In genomic region chr9:35057271-35057620, GRCh38 we compare ENCODE assay signal across 17 cellular contexts. TPM values are rescaled to one million over a fixed set of nuclear protein-coding genes. Genes with fewer than 3 reads are reported as not detected.
DNase-seq lines count a peak whose midpoint lies in the region; ATAC-seq, FAIRE-seq and TF ChIP-seq lines count a peak whose summit lies in the region.
"Had no signal": no experiment of that assay in that cellular context is flagged by ENCODE, and none has a peak within 500 bp of the region (broad histone marks: within the 10 kb centered on the region; RNA-seq: fewer than 3 reads in every experiment).

No MANE protein-coding gene starts in this region.

- H3K4me3 ChIP-seq in A549 (no peak overlapping the region), astrocyte (ENCODE audit: insufficient read depth, low read depth, low read length) (no peak overlapping the region)

- peaks cover 75% of the 10 kb centered on the region for H3K36me3 Mint-ChIP-seq in activated CD4-positive, alpha-beta T cell treated with anti-CD3 and anti-CD28 coated beads, Interleukin-2, amount 10 ng/mL, durations not matched to agents 7 days and 5 days (ENCODE audit: low read depth)
- peaks cover 80% of the 10 kb centered on the region for H3K36me3 Mint-ChIP-seq in activated CD4-positive, alpha-beta T cell treated with anti-CD3 and anti-CD28 coated beads for 36 hours (ENCODE audit: low read depth)
- peaks cover 51% of the 10 kb centered on the region for H3K36me3 Mint-ChIP-seq in astrocyte (ENCODE audit: low read depth, unreplicated experiment)

- intact Hi-C loops in activated CD4-positive, alpha-beta T cell treated with anti-CD3 and anti-CD28 coated beads for 36 hours (cut with DNase I, micrococcal nuclease) = no loop called here

- DNase-seq in activated CD4-positive, alpha-beta T cell treated with anti-CD3 and anti-CD28 coated beads, Interleukin-2, amount 10 ng/mL, durations not matched to agents 7 days and 5 days = no peak
- DNase-seq in activated CD4-positive, alpha-beta T cell treated with anti-CD3 and anti-CD28 coated beads for 36 hours = no peak
- DNase-seq in A549 (ENCODE audit: low read depth in 1 of 2, low spot score in 1 of 2) (no peak), astrocyte (ENCODE audit: low read depth) (no peak), NCI-H187 treated with DMSO at 0.1 percent for 48 hours (lab: John Stamatoyannopoulos, UW) (no peak), NCI-H1417 (lab: John Stamatoyannopoulos, UW) (no peak)
- DNase-seq: C1 segment of cervical spinal cord, COR-L47, H7, MM.1S, NCI-H1105 treated with DMSO at 0.1 percent for 48 hours, NCI-H1930, NCI-H2171, NCI-H446 treated with DMSO at 0.1 percent for 48 hours, NCI-H748 treated with DMSO at 0.1 percent for 48 hours, PC-3 had no signal

- H3K4me1 ChIP-seq in A549 = no peaks in the 10 kb centered on the region
- H3K4me1 ChIP-seq in astrocyte (ENCODE audit: insufficient read depth, low read length) = no peaks in the 10 kb centered on the region

- POLR2A ChIA-PET in activated CD4-positive, alpha-beta T cell treated with anti-CD3 and anti-CD28 coated beads, Interleukin-2, amount 10 ng/mL, durations not matched to agents 7 days and 5 days (lab: Charles Lee) = no interaction called here
- POLR2A ChIA-PET in activated CD4-positive, alpha-beta T cell treated with anti-CD3 and anti-CD28 coated beads for 36 hours (lab: Charles Lee) = interaction anchor here (1.2 to 1.5 kb wide), 2 partner anchors 14 to 15 kb away, joined by 3 to 11 read pairs; partner anchors contain the start of gene VCP
- POLR2A ChIA-PET in A549 (lab: Yijun Ruan, JAX) = interaction anchor here (3.4 kb wide), 1 partner anchor 15 kb away, joined by 16 read pairs; the partner anchor contains the start of gene VCP

- FAIRE-seq in A549 (lab: Jason Lieb, UNC) (no peak), astrocyte (lab: Jason Lieb, UNC) (no peak)

- no peak overlapping the region for H2AFZ ChIP-seq in astrocyte (ENCODE audit: low read depth, low read length)

- no peaks in the 10 kb centered on the region for H3K4me1 Mint-ChIP-seq in activated CD4-positive, alpha-beta T cell treated with anti-CD3 and anti-CD28 coated beads, Interleukin-2, amount 10 ng/mL, durations not matched to agents 7 days and 5 days
- no peaks in the 10 kb centered on the region for H3K4me1 Mint-ChIP-seq in activated CD4-positive, alpha-beta T cell treated with anti-CD3 and anti-CD28 coated beads for 36 hours
- H3K4me1 Mint-ChIP-seq in astrocyte (ENCODE audit: low read depth, unreplicated experiment) = no peaks in the 10 kb centered on the region

- peak overlapping the region; percentile 52 for H3K27ac Mint-ChIP-seq in activated CD4-positive, alpha-beta T cell treated with anti-CD3 and anti-CD28 coated beads, Interleukin-2, amount 10 ng/mL, durations not matched to agents 7 days and 5 days
- no peak overlapping the region for H3K27ac Mint-ChIP-seq in activated CD4-positive, alpha-beta T cell treated with anti-CD3 and anti-CD28 coated beads for 36 hours
- peak overlapping the region; percentile 41 for H3K27ac Mint-ChIP-seq in astrocyte (ENCODE audit: unreplicated experiment)

- TF ChIP-seq EP300 in A549 (IDR thresholded peaks at IDR 0.05) = no peak

- CTCF ChIA-PET in activated CD4-positive, alpha-beta T cell treated with anti-CD3 and anti-CD28 coated beads, Interleukin-2, amount 10 ng/mL, durations not matched to agents 7 days and 5 days (lab: Charles Lee) = no interaction called here
- CTCF ChIA-PET in activated CD4-positive, alpha-beta T cell treated with anti-CD3 and anti-CD28 coated beads for 36 hours (lab: Charles Lee) = interaction anchor here (0.8 kb wide), 1 partner anchor 158 kb away, joined by 3 read pairs; no protein-coding TSS in a partner anchor
- CTCF ChIA-PET in A549 (lab: Yijun Ruan, JAX) = interaction anchor here (1.1 to 1.6 kb wide), 3 partner anchors 13 to 158 kb away, joined by 3 to 8 read pairs (median 4); partner anchors contain the start of gene VCP

- TF ChIP-seq RAD21 in A549 (conservative IDR thresholded peaks at IDR 0.05 in 1 of 2, IDR thresholded peaks at IDR 0.05 in 1 of 2) = no peak

- 94% methylated on average over 8 of the region's 8 CpGs for WGBS in A549 (ENCODE audit: missing lambda C conversion rate)

- peaks cover 48% of the 10 kb centered on the region for H3K79me2 ChIP-seq in astrocyte (ENCODE audit: insufficient read depth, low read length)

- no peaks in the 10 kb centered on the region for H3K27me3 Mint-ChIP-seq in activated CD4-positive, alpha-beta T cell treated with anti-CD3 and anti-CD28 coated beads, Interleukin-2, amount 10 ng/mL, durations not matched to agents 7 days and 5 days
- no peaks in the 10 kb centered on the region for H3K27me3 Mint-ChIP-seq in activated CD4-positive, alpha-beta T cell treated with anti-CD3 and anti-CD28 coated beads for 36 hours
- H3K27me3 Mint-ChIP-seq in astrocyte (ENCODE audit: low read depth, unreplicated experiment) = no peaks in the 10 kb centered on the region

- H3K27ac ChIP-seq in A549 (no peak overlapping the region), astrocyte (ENCODE audit: low read depth, low read length) (no peak overlapping the region)
- H3K27ac ChIP-seq: KMS-11 had no signal

- H3K4me3 Mint-ChIP-seq in activated CD4-positive, alpha-beta T cell treated with anti-CD3 and anti-CD28 coated beads, Interleukin-2, amount 10 ng/mL, durations not matched to agents 7 days and 5 days = no peak overlapping the region
- H3K4me3 Mint-ChIP-seq in activated CD4-positive, alpha-beta T cell treated with anti-CD3 and anti-CD28 coated beads for 36 hours = no peak overlapping the region
- no peak overlapping the region for H3K4me3 Mint-ChIP-seq in astrocyte (ENCODE audit: unreplicated experiment)

- H3K4me2 ChIP-seq in A549 (no peak overlapping the region), astrocyte (ENCODE audit: low read length) (no peak overlapping the region)
- H3K4me2 ChIP-seq: KMS-11 had no signal

- H3K27me3 ChIP-seq in astrocyte (ENCODE audit: insufficient read depth, low read length) = no peaks in the 10 kb centered on the region

- TF ChIP-seq POLR2A in A549 (IDR thresholded peaks at IDR 0.05; ENCODE audit: low read length) = no peak

- TF ChIP-seq CTCF in A549 (IDR thresholded peaks at IDR 0.05) (no peak), astrocyte (IDR thresholded peaks at IDR 0.05; ENCODE audit: insufficient read depth, low read depth, low read length) (no peak)

- H3K9me3 Mint-ChIP-seq in activated CD4-positive, alpha-beta T cell treated with anti-CD3 and anti-CD28 coated beads, Interleukin-2, amount 10 ng/mL, durations not matched to agents 7 days and 5 days = no peaks in the 10 kb centered on the region
- H3K9me3 Mint-ChIP-seq in activated CD4-positive, alpha-beta T cell treated with anti-CD3 and anti-CD28 coated beads for 36 hours (ENCODE audit: low read depth) = no peaks in the 10 kb centered on the region
- no peaks in the 10 kb centered on the region for H3K9me3 Mint-ChIP-seq in astrocyte (ENCODE audit: unreplicated experiment)

- H4K20me1 ChIP-seq in astrocyte (ENCODE audit: insufficient read depth, low read length) = peaks cover 93% of the 10 kb centered on the region

- H3K36me3 ChIP-seq in astrocyte (ENCODE audit: insufficient read depth, low read length) = peaks cover 82% of the 10 kb centered on the region

- H3K9me3 ChIP-seq in A549 (no peaks in the 10 kb centered on the region), astrocyte (ENCODE audit: insufficient read depth, low read depth, low read length) (no peaks in the 10 kb centered on the region)

- H3K9ac ChIP-seq in astrocyte (ENCODE audit: low read length) = no peak overlapping the region
- H3K9ac ChIP-seq: KMS-11 had no signal

- no peak for ATAC-seq in activated CD4-positive, alpha-beta T cell treated with anti-CD3 and anti-CD28 coated beads for 36 hours
- ATAC-seq in A549 = no peak
- ATAC-seq: PC-3 had no signal

RNA-seq across cellular contexts. Expression of gene VCP, which starts 15.2 kb away (rescaled TPM):
- 100 to 1,000 TPM; 189 to 238 TPM for total RNA-seq in activated CD4-positive, alpha-beta T cell treated with anti-CD3 and anti-CD28 coated beads, Interleukin-2, amount 10 ng/mL, durations not matched to agents 7 days and 5 days
- 100 to 1,000 TPM; 261 to 268 TPM for total RNA-seq in activated CD4-positive, alpha-beta T cell treated with anti-CD3 and anti-CD28 coated beads for 36 hours
- polyA plus RNA-seq in A549 (2011; rRNA removed) (428 and 543 TPM in 2 replicates), A549 (2017; fragmentation: RNase III; extraction: RNeasy Plus Mini Kit Qiagen cat#74134 plus additional on column Dnase treatment) (376 to 390 TPM (median 380 TPM) in 3 replicates)
- 274 and 325 TPM in 2 replicates for polyA plus RNA-seq in A549 (2012; cell fraction: cytosol; rRNA removed)
- polyA plus RNA-seq in A549 (2012; cell fraction: nucleus; rRNA removed) = 613 and 632 TPM in 2 replicates
- 597 and 682 TPM in 2 replicates for polyA minus RNA-seq in A549 (2011; rRNA and poly(A)+ RNA removed)
- 366 and 390 TPM in 2 replicates for total RNA-seq in astrocyte

RNA-seq across cellular contexts. Expression of gene FANCG, which starts 22.5 kb away (rescaled TPM):
- 100 to 1,000 TPM; 117 to 123 TPM for total RNA-seq in activated CD4-positive, alpha-beta T cell treated with anti-CD3 and anti-CD28 coated beads, Interleukin-2, amount 10 ng/mL, durations not matched to agents 7 days and 5 days
- total RNA-seq in activated CD4-positive, alpha-beta T cell treated with anti-CD3 and anti-CD28 coated beads for 36 hours = 10 to 100 TPM; 92.8 to 93.4 TPM
- polyA plus RNA-seq in A549 (2011; rRNA removed) = 34.9 and 39.7 TPM in 2 replicates
- polyA plus RNA-seq in A549 (2012; cell fraction: cytosol; rRNA removed) = 42.2 and 47.5 TPM in 2 replicates
- 132 and 165 TPM in 2 replicates for polyA plus RNA-seq in A549 (2012; cell fraction: nucleus; rRNA removed)
- 50.3 to 53.5 TPM (median 53.5 TPM) in 3 replicates for polyA plus RNA-seq in A549 (2017; fragmentation: RNase III; extraction: RNeasy Plus Mini Kit Qiagen cat#74134 plus additional on column Dnase treatment)
- polyA minus RNA-seq in A549 (2011; rRNA and poly(A)+ RNA removed) = 37.3 and 38.6 TPM in 2 replicates
- 11.0 and 14.1 TPM in 2 replicates for total RNA-seq in astrocyte

RNA-seq across cellular contexts. Expression of gene PIGO, which starts 39.1 kb away (rescaled TPM):
- 10 to 100 TPM; 22.0 to 29.0 TPM for total RNA-seq in activated CD4-positive, alpha-beta T cell treated with anti-CD3 and anti-CD28 coated beads, Interleukin-2, amount 10 ng/mL, durations not matched to agents 7 days and 5 days
- total RNA-seq in activated CD4-positive, alpha-beta T cell treated with anti-CD3 and anti-CD28 coated beads for 36 hours = 10 to 100 TPM; 21.0 to 27.2 TPM
- polyA plus RNA-seq in A549 (2011; rRNA removed) (50.4 and 60.0 TPM in 2 replicates), A549 (2017; fragmentation: RNase III; extraction: RNeasy Plus Mini Kit Qiagen cat#74134 plus additional on column Dnase treatment) (39.6 to 47.0 TPM (median 45.3 TPM) in 3 replicates)
- 33.9 and 43.3 TPM in 2 replicates for polyA plus RNA-seq in A549 (2012; cell fraction: cytosol; rRNA removed)
- polyA plus RNA-seq in A549 (2012; cell fraction: nucleus; rRNA removed) = 92.6 and 98.6 TPM in 2 replicates
- 67.2 and 75.7 TPM in 2 replicates for polyA minus RNA-seq in A549 (2011; rRNA and poly(A)+ RNA removed)
- 19.7 and 20.8 TPM in 2 replicates for total RNA-seq in astrocyte

RNA-seq across cellular contexts. Expression of gene STOML2, which starts 45.7 kb away (rescaled TPM):
- total RNA-seq in activated CD4-positive, alpha-beta T cell treated with anti-CD3 and anti-CD28 coated beads, Interleukin-2, amount 10 ng/mL, durations not matched to agents 7 days and 5 days = 100 to 1,000 TPM; 104 to 108 TPM
- total RNA-seq in activated CD4-positive, alpha-beta T cell treated with anti-CD3 and anti-CD28 coated beads for 36 hours = 100 to 1,000 TPM; 169 to 201 TPM
- polyA plus RNA-seq in A549 (2011; rRNA removed) = 196 and 230 TPM in 2 replicates
- polyA plus RNA-seq in A549 (2012; cell fraction: cytosol; rRNA removed) = 405 and 412 TPM in 2 replicates
- 220 and 284 TPM in 2 replicates for polyA plus RNA-seq in A549 (2012; cell fraction: nucleus; rRNA removed)
- 180 to 191 TPM (median 189 TPM) in 3 replicates for polyA plus RNA-seq in A549 (2017; fragmentation: RNase III; extraction: RNeasy Plus Mini Kit Qiagen cat#74134 plus additional on column Dnase treatment)
- polyA minus RNA-seq in A549 (2011; rRNA and poly(A)+ RNA removed) = 151 and 160 TPM in 2 replicates
- total RNA-seq in astrocyte = 83.1 and 85.1 TPM in 2 replicates

RNA-seq across cellular contexts. Expression of gene ATOSB, which starts 58.4 kb away (rescaled TPM):
- 10 to 100 TPM; 15.6 to 17.6 TPM for total RNA-seq in activated CD4-positive, alpha-beta T cell treated with anti-CD3 and anti-CD28 coated beads, Interleukin-2, amount 10 ng/mL, durations not matched to agents 7 days and 5 days
- total RNA-seq in activated CD4-positive, alpha-beta T cell treated with anti-CD3 and anti-CD28 coated beads for 36 hours = 1 to 10 TPM; 5.7 to 6.4 TPM
- 11.8 and 14.3 TPM in 2 replicates for polyA plus RNA-seq in A549 (2011; rRNA removed)
- polyA plus RNA-seq in A549 (2012; cell fraction: cytosol; rRNA removed) = 7.0 and 8.3 TPM in 2 replicates
- polyA plus RNA-seq in A549 (2012; cell fraction: nucleus; rRNA removed) = 14.1 TPM in 2 replicates
- 10.8 to 14.0 TPM (median 11.6 TPM) in 3 replicates for polyA plus RNA-seq in A549 (2017; fragmentation: RNase III; extraction: RNeasy Plus Mini Kit Qiagen cat#74134 plus additional on column Dnase treatment)
- 11.0 and 15.0 TPM in 2 replicates for polyA minus RNA-seq in A549 (2011; rRNA and poly(A)+ RNA removed)
- total RNA-seq in astrocyte = 68.9 and 76.9 TPM in 2 replicates
